1 cellular context compared by ENCODE assay signal in genomic region chr11:45603930-45604682, GRCh38.
TF ChIP-seq lines count a peak whose summit lies in the region.

No MANE protein-coding gene starts in this region.

TF ChIP-seq in GM23338, 12 proteins besides CTCF, POLR2A, EP300 and RAD21 (continued from another document):
- no peak for TF ChIP-seq ZNF462 (CRISPR knock-in tag; IDR thresholded peaks at IDR 0.05)
- TF ChIP-seq EZH2 (IDR thresholded peaks at IDR 0.05; ENCODE audit: low read depth, unreplicated experiment), result no peak
